Comparison of ENCODE assay signal across 8 cellular contexts in the genomic region with DNA sequence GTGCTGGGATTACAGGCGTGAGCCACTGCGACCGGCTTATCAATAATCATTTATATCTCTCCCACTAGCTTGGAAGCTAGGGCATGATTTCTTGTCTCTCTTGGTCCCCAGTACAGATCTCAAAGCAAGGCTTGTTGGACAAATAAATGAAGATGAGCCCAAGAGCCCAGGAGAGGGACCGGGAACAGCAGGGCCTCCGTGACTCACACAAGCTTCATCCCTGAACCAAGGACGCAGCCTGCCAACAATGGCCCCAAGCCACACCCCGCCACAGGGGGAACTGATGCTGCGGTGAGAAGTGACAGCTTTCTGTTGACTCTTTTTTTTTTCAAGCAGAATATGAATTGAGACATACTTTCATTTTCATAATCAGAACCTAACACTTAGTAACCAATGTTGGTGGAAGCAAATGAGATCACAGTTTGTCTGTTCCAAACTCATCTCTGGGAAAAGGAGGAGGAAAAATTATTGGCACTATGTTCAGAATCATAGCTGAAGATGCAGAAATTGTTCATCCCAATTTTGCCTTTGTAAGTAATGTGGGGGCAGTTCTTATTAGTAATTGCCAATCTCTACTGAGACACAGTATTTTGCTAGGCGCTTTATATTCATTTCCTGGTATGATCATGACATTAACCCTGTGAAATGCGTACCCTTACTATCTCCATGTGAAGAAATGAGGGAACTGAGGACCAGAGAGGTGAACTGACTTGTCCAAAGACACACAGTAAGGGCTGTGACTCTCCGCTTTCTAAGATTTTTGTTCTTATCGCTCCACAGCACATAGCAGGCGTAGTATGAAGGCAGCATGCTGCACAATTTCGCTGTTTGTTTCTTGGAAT. TPM values are rescaled to one million over a fixed set of nuclear protein-coding genes. Genes with fewer than 3 reads are reported as not detected.
DNase-seq lines count a peak whose midpoint lies in the region; ATAC-seq and TF ChIP-seq lines count a peak whose summit lies in the region.

No MANE protein-coding gene starts in this region.

- ATAC-seq in GM19467 (IDR thresholded peaks at IDR 0.05; ENCODE audit: unreplicated experiment), result peak; percentile 86
- ATAC-seq in HG03575 (IDR thresholded peaks at IDR 0.05; ENCODE audit: extremely low read depth, insufficient number of reproducible peaks, low FRiP score, unreplicated experiment), result peak; percentile 66

- no peak overlapping the region for H3K4me3 ChIP-seq in ascending aorta

- no peaks in the 10 kb centered on the region for H3K27me3 ChIP-seq in ascending aorta
- no peaks in the 10 kb centered on the region for H3K27me3 ChIP-seq in layer of hippocampus (ENCODE audit: control insufficient read depth, insufficient read depth, low read length)

- H3K27ac ChIP-seq in ascending aorta (peak overlapping the region; percentile 63 to 78), layer of hippocampus (ENCODE audit: low read depth, low read length) (peak overlapping the region; percentile 14)

- H3K9me3 ChIP-seq in ascending aorta, result no peaks in the 10 kb centered on the region

- peak; percentile 60 for DNase-seq in COLO668 (lab: John Stamatoyannopoulos, UW; ENCODE audit: unreplicated experiment)
- DNase-seq in T-helper 22 cell (ENCODE audit: low read depth), result peak; percentile 82
- DNase-seq in ascending aorta (ENCODE audit: low spot score in 2 of 2), result peak; percentile 91 to 97
- peak; percentile 45 to 55 (median 52) for DNase-seq in stimulated activated CD4-positive, alpha-beta T cell treated with anti-CD3 and anti-CD28 coated beads, TNF-alpha, amount 100 ng/mL, for 1 hour (ENCODE audit: low read depth in 3 of 3, low spot score in 1 of 3)
- DNase-seq in kidney glomerular epithelial cell (lab: John Stamatoyannopoulos, UW), result no peak

- intact Hi-C loops in ascending aorta (cut with DNase I), result loop anchor here (1.0 kb wide), 1 partner anchor 12 kb away; no protein-coding TSS in a partner anchor

- no peaks in the 10 kb centered on the region for H3K36me3 ChIP-seq in ascending aorta

- no peak for TF ChIP-seq CTCF in ascending aorta (IDR thresholded peaks at IDR 0.05)

- H3K4me1 ChIP-seq in ascending aorta, result peaks cover 13 to 44% of the 10 kb centered on the region in 2 donors

RNA-seq across cellular contexts. Expression of a gene that starts 6.6 kb away (rescaled TPM):
- 3,919 TPM for total RNA-seq in ascending aorta

RNA-seq across cellular contexts. Expression of a gene that starts 56.4 kb away (rescaled TPM):
- 184 TPM for total RNA-seq in ascending aorta
